10 cellular contexts compared by ENCODE assay signal in genomic region chr12:32586390-32586789, GRCh38.
DNase-seq lines count a peak whose midpoint lies in the region; ATAC-seq and TF ChIP-seq lines count a peak whose summit lies in the region.
"Had no signal": no experiment of that assay in that cellular context is flagged by ENCODE, and none has a peak within 500 bp of the region (broad histone marks: within the 10 kb centered on the region; RNA-seq: fewer than 3 reads in every experiment).

No MANE protein-coding gene starts in this region.

- in situ Hi-C loops in astrocyte of the spinal cord (cut with HindIII; ENCODE audit: low sequenced_read_pairs), result no loop called here

- H3K27ac Mint-ChIP-seq in neural progenitor cell, result peak overlapping the region; percentile 7
- H3K27ac Mint-ChIP-seq: activated naive CD4-positive, alpha-beta T cell treated with anti-CD3 and anti-CD28 coated beads, Interleukin-2, amount 50 U/mL, for 24 hours had no signal

- H3K27ac ChIP-seq in neural progenitor cell, result no peak overlapping the region
- no peak overlapping the region for H3K27ac ChIP-seq in MM.1S (ENCODE audit: low read length)

- H3K79me2 ChIP-seq in neural progenitor cell (ENCODE audit: low read depth) (peaks cover 7% of the 10 kb centered on the region), MM.1S (ENCODE audit: low read length) (peaks cover 45% of the 10 kb centered on the region)

- TF ChIP-seq CTCF in astrocyte of the spinal cord (IDR thresholded peaks at IDR 0.05; ENCODE audit: low read depth, low read length), result no peak
- TF ChIP-seq CTCF in neural progenitor cell (IDR thresholded peaks at IDR 0.05), result no peak
- TF ChIP-seq CTCF in MM.1S (IDR thresholded peaks at IDR 0.05; ENCODE audit: low read length), result no peak

- H3K4me1 ChIP-seq in neural progenitor cell (no peaks in the 10 kb centered on the region), MM.1S (ENCODE audit: low read length) (no peaks in the 10 kb centered on the region)

- peaks cover 4% of the 10 kb centered on the region for H3F3A ChIP-seq in neural progenitor cell (ENCODE audit: low read depth)
- H3F3A ChIP-seq in MM.1S (ENCODE audit: insufficient read depth, low read length), result no peaks in the 10 kb centered on the region

- H2AFZ ChIP-seq in neural progenitor cell (replicated peaks) (no peak overlapping the region), MM.1S (ENCODE audit: low read length) (no peak overlapping the region)

- H3K9me3 ChIP-seq in neural progenitor cell (ENCODE audit: low read depth) (no peaks in the 10 kb centered on the region), MM.1S (replicated peaks; ENCODE audit: insufficient read depth, low read length) (no peaks in the 10 kb centered on the region)

- no peak for ATAC-seq in HG03457 (IDR thresholded peaks at IDR 0.05; ENCODE audit: unreplicated experiment)

- H3K36me3 Mint-ChIP-seq in neural progenitor cell, result peaks cover 26% of the 10 kb centered on the region
- H3K36me3 Mint-ChIP-seq: activated naive CD4-positive, alpha-beta T cell treated with anti-CD3 and anti-CD28 coated beads, Interleukin-2, amount 50 U/mL, for 24 hours had no signal

- no peaks in the 10 kb centered on the region for H3K27me3 Mint-ChIP-seq in neural progenitor cell (ENCODE audit: insufficient read depth, low read depth)
- H3K27me3 Mint-ChIP-seq: activated naive CD4-positive, alpha-beta T cell treated with anti-CD3 and anti-CD28 coated beads, Interleukin-2, amount 50 U/mL, for 24 hours had no signal

- no peak overlapping the region for H3K9ac ChIP-seq in neural progenitor cell
- H3K9ac ChIP-seq in MM.1S (ENCODE audit: low read length), result no peak overlapping the region

- peak; percentile 25 for DNase-seq in GDM1 (lab: John Stamatoyannopoulos, UW)
- DNase-seq in NCI-H1694 treated with DMSO at 0.1 percent for 48 hours (lab: John Stamatoyannopoulos, UW), result peak; percentile 94
- DNase-seq in astrocyte of the spinal cord (ENCODE audit: low read depth, low spot score), result peak; percentile 59
- DNase-seq in neural progenitor cell (ENCODE audit: low spot score), result no peak
- no peak for DNase-seq in MM.1S
- no peak for DNase-seq in central memory CD4-positive, alpha-beta T cell
- no peak for DNase-seq in activated effector memory CD4-positive, alpha-beta T cell treated with Interleukin-2 at 50 U/mL for 16 hours
- DNase-seq: T-helper 9 cell had no signal

- H3K9me3 Mint-ChIP-seq in neural progenitor cell, result no peaks in the 10 kb centered on the region
- H3K9me3 Mint-ChIP-seq: activated naive CD4-positive, alpha-beta T cell treated with anti-CD3 and anti-CD28 coated beads, Interleukin-2, amount 50 U/mL, for 24 hours had no signal

- H3K4me3 ChIP-seq in astrocyte of the spinal cord (ENCODE audit: low read depth, low read length), result no peak overlapping the region
- H3K4me3 ChIP-seq in neural progenitor cell, result no peak overlapping the region
- H3K4me3 ChIP-seq in MM.1S (ENCODE audit: low read length), result no peak overlapping the region

- H3K9me2 ChIP-seq in MM.1S (replicated peaks; ENCODE audit: insufficient read depth, low read length), result no peaks in the 10 kb centered on the region

- H3K36me3 ChIP-seq in neural progenitor cell, result peaks cover 6% of the 10 kb centered on the region
- peaks cover 9% of the 10 kb centered on the region; the same call in 1 of the 2 replicates for H3K36me3 ChIP-seq in MM.1S (replicated peaks; ENCODE audit: insufficient read depth, low read length)

- H3K4me1 Mint-ChIP-seq in neural progenitor cell, result peaks cover 15% of the 10 kb centered on the region

- H3K4me3 Mint-ChIP-seq in neural progenitor cell, result no peak overlapping the region
- H3K4me3 Mint-ChIP-seq: activated naive CD4-positive, alpha-beta T cell treated with anti-CD3 and anti-CD28 coated beads, Interleukin-2, amount 50 U/mL, for 24 hours had no signal

- no peaks in the 10 kb centered on the region for H3K27me3 ChIP-seq in neural progenitor cell
- H3K27me3 ChIP-seq in MM.1S (replicated peaks; ENCODE audit: insufficient read depth, low read length), result no peaks in the 10 kb centered on the region

- H4K20me1 ChIP-seq in neural progenitor cell (ENCODE audit: low read depth), result peaks cover 30% of the 10 kb centered on the region
- H4K20me1 ChIP-seq in MM.1S (ENCODE audit: insufficient read depth, low read length), result no peaks in the 10 kb centered on the region

- H3K4me2 ChIP-seq in neural progenitor cell (no peak overlapping the region), MM.1S (ENCODE audit: low read depth, low read length) (no peak overlapping the region)

Comparison
In these comparisons a context has a peak if more than half of its experiments do, and no peak if none do; other contexts are left out.
1. DNase-seq: peak in GDM1 (single experiment), NCI-H1694 treated with DMSO at 0.1 percent for 48 hours (single experiment) and astrocyte of the spinal cord (single experiment); none in neural progenitor cell (single experiment), MM.1S (single experiment), central memory CD4-positive, alpha-beta T cell (single experiment) and activated effector memory CD4-positive, alpha-beta T cell treated with Interleukin-2 at 50 U/mL for 16 hours (single experiment).